8 cellular contexts compared by ENCODE assay signal in genomic region chr10:69994262-69994661, GRCh38. TPM values are rescaled to one million over a fixed set of nuclear protein-coding genes. Genes with fewer than 3 reads are reported as not detected.
DNase-seq lines count a peak whose midpoint lies in the region; ATAC-seq, FAIRE-seq and TF ChIP-seq lines count a peak whose summit lies in the region.

No MANE protein-coding gene starts in this region.

- H3K9me3 ChIP-seq in smooth muscle cell (replicated peaks; ENCODE audit: low read depth) = no peaks in the 10 kb centered on the region

- no peaks in the 10 kb centered on the region for H4K20me1 ChIP-seq in smooth muscle cell (ENCODE audit: low read depth)

- DNase-seq in GM12891 (ENCODE audit: insufficient read length, low spot score) = peak; percentile 22
- peak; percentile 79 for DNase-seq in MV-4-11 (lab: John Stamatoyannopoulos, UW)
- peak; percentile 23 for DNase-seq in astrocyte of the hippocampus (ENCODE audit: low read depth, low spot score)
- peak; percentile 50 for DNase-seq in left kidney (ENCODE audit: low read depth, low spot score)
- DNase-seq in smooth muscle cell (lab: John Stamatoyannopoulos, UW; ENCODE audit: unreplicated experiment) = no peak

- no peak overlapping the region for H3K4me2 ChIP-seq in smooth muscle cell

- no peak overlapping the region for H3K4me3 ChIP-seq in smooth muscle cell

- 59% methylated on average over 2 of the region's 2 CpGs for WGBS in smooth muscle cell (ENCODE audit: low lambda C conversion rate)

- H3K4me1 ChIP-seq in smooth muscle cell (ENCODE audit: low read depth) = no peaks in the 10 kb centered on the region

- no peaks in the 10 kb centered on the region for H3F3A ChIP-seq in smooth muscle cell (ENCODE audit: low read depth)

- no peak overlapping the region for H3K9ac ChIP-seq in smooth muscle cell (ENCODE audit: low read depth)

- no peak for TF ChIP-seq POLR2A in GM12891 (IDR thresholded peaks at IDR 0.05; ENCODE audit: low read depth, low read length)

- H3K36me3 ChIP-seq in smooth muscle cell (ENCODE audit: low read depth) = no peaks in the 10 kb centered on the region

- H2AFZ ChIP-seq in smooth muscle cell (ENCODE audit: low read depth) = no peak overlapping the region

- H3K27ac ChIP-seq in smooth muscle cell (ENCODE audit: low read depth) = no peak overlapping the region

- H3K79me2 ChIP-seq in smooth muscle cell (ENCODE audit: low read depth) = no peaks in the 10 kb centered on the region

- H3K27me3 ChIP-seq in smooth muscle cell (ENCODE audit: low read depth) = peaks cover 52% of the 10 kb centered on the region

- FAIRE-seq in GM12891 (lab: Jason Lieb, UNC) = peak; percentile 23

- no peak for TF ChIP-seq CTCF in smooth muscle cell (IDR thresholded peaks at IDR 0.05; ENCODE audit: borderline replicate concordance, insufficient read depth, poor library complexity, severe bottlenecking)

- ATAC-seq in GM21737 (IDR thresholded peaks at IDR 0.05; ENCODE audit: unreplicated experiment) (no peak), GM18511 (IDR thresholded peaks at IDR 0.05; ENCODE audit: unreplicated experiment) (no peak), GM21447 (IDR thresholded peaks at IDR 0.05; ENCODE audit: unreplicated experiment) (no peak)

TF ChIP-seq in GM12891, 5 proteins besides CTCF, POLR2A, EP300 and RAD21:
- no peak for TF ChIP-seq TAF1 (IDR thresholded peaks at IDR 0.05; ENCODE audit: low read depth, low read length)
- no peak for TF ChIP-seq SPI1 (IDR thresholded peaks at IDR 0.05; ENCODE audit: low read depth, low read length)

RNA-seq across cellular contexts. Expression of gene MACROH2A2, which starts 58.4 kb away (rescaled TPM):
- polyA plus RNA-seq in GM12891 (2012; ENCODE audit: low read depth, missing spikeins) = 0.47 TPM
- total RNA-seq in smooth muscle cell = 13.0 and 13.4 TPM in 2 replicates
- polyA plus RNA-seq in smooth muscle cell = 14.0 and 20.4 TPM in 2 replicates
